In genomic region chr10:60352105-60352504, GRCh38 we compare ENCODE assay signal across 12 cellular contexts.
DNase-seq lines count a peak whose midpoint lies in the region; ATAC-seq lines count a peak whose summit lies in the region.
"Had no signal": no experiment of that assay in that cellular context is flagged by ENCODE, and none has a peak within 500 bp of the region (broad histone marks: within the 10 kb centered on the region; RNA-seq: fewer than 3 reads in every experiment).

No MANE protein-coding gene starts in this region.

- DNase-seq in retina (peak; percentile 9), NCI-H2029 (lab: John Stamatoyannopoulos, UW) (no peak), NCI-H2171 treated with DMSO at 0.1 percent for 48 hours (lab: John Stamatoyannopoulos, UW) (no peak), NK-92 (lab: John Stamatoyannopoulos, UW; ENCODE audit: unreplicated experiment) (no peak)
- DNase-seq in stimulated activated CD4-positive, alpha-beta T cell treated with anti-CD3 and anti-CD28 coated beads, Interleukin-4, amount 100 ng/mL, for 1 hour, result no peak
- DNase-seq: activated effector memory CD4-positive, alpha-beta T cell treated with anti-CD3 and anti-CD28 coated beads, Interleukin-2, amount 50 U/mL, for 16 hours; colonic mucosa; COR-L47; stimulated activated naive CD8-positive, alpha-beta T cell treated with anti-CD3 and anti-CD28 coated beads, Interleukin-15, Interleukin-2, amounts not matched to agents 100 U/mL and 50 U/mL, for 24 hours had no signal

- ATAC-seq in GM19025 (IDR thresholded peaks at IDR 0.05; ENCODE audit: low read depth, unreplicated experiment) (peak; percentile 58), HG02642 (IDR thresholded peaks at IDR 0.05; ENCODE audit: poor library complexity, unreplicated experiment) (peak; percentile 64), HG03469 (IDR thresholded peaks at IDR 0.05; ENCODE audit: unreplicated experiment) (peak; percentile 51)
